Comparison of ENCODE assay signal across 8 cellular contexts in genomic region chr20:17969276-17969883, GRCh38. TPM values are rescaled to one million over a fixed set of nuclear protein-coding genes. Genes with fewer than 3 reads are reported as not detected.
DNase-seq lines count a peak whose midpoint lies in the region; ATAC-seq lines count a peak whose summit lies in the region.

No MANE protein-coding gene starts in this region.

- peak; percentile 46 for DNase-seq in activated naive CD4-positive, alpha-beta T cell treated with Interleukin-2 at 50 U/mL for 16 hours
- no peak for DNase-seq in activated naive CD4-positive, alpha-beta T cell (lab: John Stamatoyannopoulos, UW)
- DNase-seq in NCI-H2171 (lab: John Stamatoyannopoulos, UW) (peak; percentile 48), left cardiac atrium (no peak), renal cortical epithelial cell (ENCODE audit: low read depth) (peak; percentile 38), T1000 (lab: John Stamatoyannopoulos, UW) (no peak)

- H3K27me3 Mint-ChIP-seq in activated naive CD8-positive, alpha-beta T cell = no peaks in the 10 kb centered on the region

- peak overlapping the region; percentile 96 for H3K4me3 Mint-ChIP-seq in activated naive CD8-positive, alpha-beta T cell

- intact Hi-C loops in left cardiac atrium (cut with DNase I) = no loop called here

- H3K9me3 Mint-ChIP-seq in activated naive CD8-positive, alpha-beta T cell (ENCODE audit: low read depth) = no peaks in the 10 kb centered on the region

- H3K27ac Mint-ChIP-seq in activated naive CD8-positive, alpha-beta T cell = peak overlapping the region; percentile 97

- ATAC-seq in HG02763 (IDR thresholded peaks at IDR 0.05; ENCODE audit: unreplicated experiment) = peak; percentile 7
- peak; percentile 4 to 12 for ATAC-seq in left cardiac atrium

- peaks cover 58% of the 10 kb centered on the region for H3K4me1 Mint-ChIP-seq in activated naive CD8-positive, alpha-beta T cell (ENCODE audit: low read depth)

- peaks cover 26% of the 10 kb centered on the region for H3K36me3 Mint-ChIP-seq in activated naive CD8-positive, alpha-beta T cell

RNA-seq across cellular contexts. Expression of gene MGME1, which starts 0.6 kb away (rescaled TPM):
- total RNA-seq in left cardiac atrium = 10 to 100 TPM in 1 of 2 donors, 1 to 10 TPM in 1; 9.0 to 11.1 TPM
- total RNA-seq in renal cortical epithelial cell = 7.8 and 12.9 TPM in 2 replicates

RNA-seq across cellular contexts. Expression of gene SNX5, which starts 0.8 kb away (rescaled TPM):
- total RNA-seq in left cardiac atrium = 10 to 100 TPM; 46.7 to 48.2 TPM
- total RNA-seq in renal cortical epithelial cell = 117 and 165 TPM in 2 replicates

Comparison
In these comparisons a context has a peak if more than half of its experiments do, and no peak if none do; other contexts are left out.
1. DNase-seq: peak in activated naive CD4-positive, alpha-beta T cell treated with Interleukin-2 at 50 U/mL for 16 hours (single experiment), NCI-H2171 (single experiment) and renal cortical epithelial cell (single experiment); none in activated naive CD4-positive, alpha-beta T cell (0 of 4), left cardiac atrium (single experiment) and T1000 (single experiment).